In genomic region chr5:144468542-144468941, GRCh38 we compare ENCODE assay signal across 18 cellular contexts.
DNase-seq lines count a peak whose midpoint lies in the region; ATAC-seq and TF ChIP-seq lines count a peak whose summit lies in the region.
"Had no signal": no experiment of that assay in that cellular context is flagged by ENCODE, and none has a peak within 500 bp of the region (broad histone marks: within the 10 kb centered on the region; RNA-seq: fewer than 3 reads in every experiment).

No MANE protein-coding gene starts in this region.

- H2AK5ac ChIP-seq in mesenchymal stem cell (ENCODE audit: low read length, severe bottlenecking): peak overlapping the region; percentile 71

- no peak overlapping the region for H3K23ac ChIP-seq in mesenchymal stem cell (ENCODE audit: low read length in 2 of 2)

- TF ChIP-seq EP300 in tibial nerve (IDR thresholded peaks at IDR 0.05): no peak

- H3K9ac ChIP-seq in mesenchymal stem cell (ENCODE audit: low read length): no peak overlapping the region

- H3K4me1 ChIP-seq in mesenchymal stem cell (ENCODE audit: control insufficient read depth, insufficient read depth, low read depth, low read length) (peaks cover 3% of the 10 kb centered on the region), tibial nerve (peaks cover 0 to 9% (median 0%) of the 10 kb centered on the region in 4 donors), BE2C (no peaks in the 10 kb centered on the region)
- H3K4me1 ChIP-seq: heart right ventricle, prostate gland, suprapubic skin had no signal

- no peak overlapping the region for H2BK12ac ChIP-seq in mesenchymal stem cell (ENCODE audit: low read length in 2 of 2)

- no peak overlapping the region for H3K18ac ChIP-seq in mesenchymal stem cell (ENCODE audit: low read depth in 1 of 2, low read length in 2 of 2)

- 91% methylated on average over 4 of the region's 4 CpGs for WGBS in mesenchymal stem cell
- 37 to 41% methylated on average over 4 of the region's 4 CpGs for WGBS in tibial nerve, 2 donors

- H2AFZ ChIP-seq in mesenchymal stem cell (ENCODE audit: low read depth, low read length): no peak overlapping the region

- no peak overlapping the region for H3K14ac ChIP-seq in mesenchymal stem cell (ENCODE audit: low read length in 2 of 2)

- H3K27ac ChIP-seq in mesenchymal stem cell (ENCODE audit: low read length, poor library complexity, severe bottlenecking) (peak overlapping the region; percentile 96), tibial nerve (no peak overlapping the region)
- H3K27ac ChIP-seq: brain microvascular endothelial cell, coronary artery, heart right ventricle, prostate gland, suprapubic skin had no signal

- no peak overlapping the region for H4K8ac ChIP-seq in mesenchymal stem cell (ENCODE audit: low read length)

- H3K79me1 ChIP-seq in mesenchymal stem cell (replicated peaks; ENCODE audit: low read length, poor library complexity, severe bottlenecking): no peaks in the 10 kb centered on the region

- H3K27me3 ChIP-seq in mesenchymal stem cell (ENCODE audit: control insufficient read depth in 1 of 2, insufficient read depth in 1 of 2, low read length in 2 of 2) (no peaks in the 10 kb centered on the region), tibial nerve (no peaks in the 10 kb centered on the region), BE2C (no peaks in the 10 kb centered on the region)
- H3K27me3 ChIP-seq: brain microvascular endothelial cell, suprapubic skin had no signal

- H3K4me3 ChIP-seq in mesenchymal stem cell (ENCODE audit: insufficient read depth in 1 of 2, low read depth in 1 of 2, low read length in 2 of 2): no peak overlapping the region
- no peak overlapping the region for H3K4me3 ChIP-seq in tibial nerve
- H3K4me3 ChIP-seq in BE2C (ENCODE audit: low read depth, low read length): no peak overlapping the region
- H3K4me3 ChIP-seq: coronary artery, heart right ventricle, lung, prostate gland, suprapubic skin had no signal

- H4K91ac ChIP-seq in mesenchymal stem cell (ENCODE audit: low read length): no peak overlapping the region

- TF ChIP-seq POLR2A in tibial nerve (IDR thresholded peaks at IDR 0.05): no peak

- H2BK5ac ChIP-seq in mesenchymal stem cell (ENCODE audit: low read depth, low read length, poor library complexity, severe bottlenecking): no peak overlapping the region

- no peaks in the 10 kb centered on the region for H3K9me3 ChIP-seq in mesenchymal stem cell (ENCODE audit: control insufficient read depth, low read length)
- H3K9me3 ChIP-seq in tibial nerve: no peaks in the 10 kb centered on the region
- no peaks in the 10 kb centered on the region for H3K9me3 ChIP-seq in BE2C
- H3K9me3 ChIP-seq: heart right ventricle, prostate gland, suprapubic skin had no signal

- no peak for ATAC-seq in GM19035 (IDR thresholded peaks at IDR 0.05; ENCODE audit: unreplicated experiment)
- ATAC-seq: activated naive CD4-positive, alpha-beta T cell treated with anti-CD3 and anti-CD28 coated beads, Interleukin-2, amount 50 U/mL, for 72 hours; naive thymus-derived CD8-positive, alpha-beta T cell had no signal

- H3K4me2 ChIP-seq in mesenchymal stem cell (ENCODE audit: low read length, poor library complexity, severe bottlenecking): no peak overlapping the region

- H3K36me3 ChIP-seq in mesenchymal stem cell (ENCODE audit: control insufficient read depth in 1 of 2, insufficient read depth in 2 of 2, low read depth in 1 of 2, low read length in 2 of 2) (no peaks in the 10 kb centered on the region), tibial nerve (no peaks in the 10 kb centered on the region), BE2C (no peaks in the 10 kb centered on the region)
- H3K36me3 ChIP-seq: brain microvascular endothelial cell, heart right ventricle, prostate gland, suprapubic skin had no signal

- TF ChIP-seq CTCF in tibial nerve (IDR thresholded peaks at IDR 0.05) (no peak), BE2C (IDR thresholded peaks at IDR 0.05; ENCODE audit: low read depth, low read length) (no peak)

- peak; percentile 12 for DNase-seq in ELR (ENCODE audit: low read depth)
- peak; percentile 24 for DNase-seq in NCI-H1436 (lab: John Stamatoyannopoulos, UW)
- DNase-seq in NCI-H774 (lab: John Stamatoyannopoulos, UW): peak; percentile 43
- no peak for DNase-seq in mesenchymal stem cell
- DNase-seq in tibial nerve (ENCODE audit: low spot score in 2 of 2): no peak
- no peak for DNase-seq in BE2C
- no peak for DNase-seq in activated gamma-delta T cell treated with Interleukin-2 at 50 U/mL for 16 hours
- DNase-seq: activated T-cell treated with anti-CD3 and anti-CD28 coated beads, Interleukin-2, amount 50 U/mL, for 24 hours; CD8-positive, alpha-beta memory T cell; naive thymus-derived CD8-positive, alpha-beta T cell had no signal

- H3K4ac ChIP-seq in mesenchymal stem cell (ENCODE audit: low read depth in 1 of 2, low read length in 2 of 2): no peak overlapping the region

- H2BK120ac ChIP-seq in mesenchymal stem cell (ENCODE audit: low read depth, low read length): no peak overlapping the region

- H2BK15ac ChIP-seq in mesenchymal stem cell (ENCODE audit: low read depth, poor library complexity, severe bottlenecking): no peak overlapping the region

Comparison
In these comparisons a context has a peak if more than half of its experiments do, and no peak if none do; other contexts are left out.
1. DNase-seq: peak in ELR (single experiment), NCI-H1436 (single experiment) and NCI-H774 (single experiment); none in mesenchymal stem cell (single experiment), tibial nerve (0 of 2), BE2C (single experiment) and activated gamma-delta T cell treated with Interleukin-2 at 50 U/mL for 16 hours (single experiment).